ENCODE assay signal across 1 cellular context in the genomic region with DNA sequence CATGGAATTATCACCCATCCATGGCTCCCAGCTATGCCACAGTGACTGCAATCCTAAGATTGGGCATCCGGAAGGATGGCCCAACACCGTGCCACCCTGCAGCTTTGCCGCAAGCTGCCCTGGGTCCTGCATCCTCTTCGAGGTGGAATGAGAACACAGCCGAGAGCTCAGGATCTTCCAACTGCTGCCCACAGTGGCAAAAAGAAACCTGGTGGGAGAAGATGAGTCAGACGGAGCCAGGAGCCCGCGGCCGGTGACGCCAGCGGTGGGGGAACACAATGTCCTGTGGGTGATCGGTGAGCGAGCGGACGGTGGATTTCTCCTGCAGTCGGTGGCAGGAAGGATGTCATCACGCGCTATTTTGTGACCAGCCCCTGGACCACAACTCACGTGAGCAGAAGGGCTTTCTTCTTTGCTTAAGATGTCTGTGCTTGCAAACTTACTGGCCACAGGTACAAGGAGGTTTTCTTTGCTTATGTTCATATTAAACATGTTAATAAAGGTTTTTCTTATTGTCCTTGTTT.
TF ChIP-seq lines count a peak whose summit lies in the region.

No MANE protein-coding gene starts in this region.

TF ChIP-seq in HepG2, 621 proteins besides CTCF, POLR2A, EP300 and RAD21 (continued from another document and continues in another):
- TF ChIP-seq, protein P1, sequence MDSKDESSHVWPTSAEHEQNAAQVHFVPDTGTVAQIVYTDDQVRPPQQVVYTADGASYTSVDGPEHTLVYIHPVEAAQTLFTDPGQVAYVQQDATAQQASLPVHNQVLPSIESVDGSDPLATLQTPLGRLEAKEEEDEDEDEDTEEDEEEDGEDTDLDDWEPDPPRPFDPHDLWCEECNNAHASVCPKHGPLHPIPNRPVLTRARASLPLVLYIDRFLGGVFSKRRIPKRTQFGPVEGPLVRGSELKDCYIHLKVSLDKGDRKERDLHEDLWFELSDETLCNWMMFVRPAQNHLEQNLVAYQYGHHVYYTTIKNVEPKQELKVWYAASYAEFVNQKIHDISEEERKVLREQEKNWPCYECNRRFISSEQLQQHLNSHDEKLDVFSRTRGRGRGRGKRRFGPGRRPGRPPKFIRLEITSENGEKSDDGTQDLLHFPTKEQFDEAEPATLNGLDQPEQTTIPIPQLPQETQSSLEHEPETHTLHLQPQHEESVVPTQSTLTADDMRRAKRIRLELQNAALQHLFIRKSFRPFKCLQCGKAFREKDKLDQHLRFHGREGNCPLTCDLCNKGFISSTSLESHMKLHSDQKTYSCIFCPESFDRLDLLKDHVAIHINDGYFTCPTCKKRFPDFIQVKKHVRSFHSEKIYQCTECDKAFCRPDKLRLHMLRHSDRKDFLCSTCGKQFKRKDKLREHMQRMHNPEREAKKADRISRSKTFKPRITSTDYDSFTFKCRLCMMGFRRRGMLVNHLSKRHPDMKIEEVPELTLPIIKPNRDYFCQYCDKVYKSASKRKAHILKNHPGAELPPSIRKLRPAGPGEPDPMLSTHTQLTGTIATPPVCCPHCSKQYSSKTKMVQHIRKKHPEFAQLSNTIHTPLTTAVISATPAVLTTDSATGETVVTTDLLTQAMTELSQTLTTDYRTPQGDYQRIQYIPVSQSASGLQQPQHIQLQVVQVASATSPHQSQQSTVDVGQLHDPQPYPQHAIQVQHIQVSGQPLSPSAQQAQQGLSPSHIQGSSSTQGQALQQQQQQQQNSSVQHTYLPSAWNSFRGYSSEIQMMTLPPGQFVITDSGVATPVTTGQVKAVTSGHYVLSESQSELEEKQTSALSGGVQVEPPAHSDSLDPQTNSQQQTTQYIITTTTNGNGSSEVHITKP (CRISPR knock-in tag; IDR thresholded peaks at IDR 0.05; ENCODE audit: low read depth), result no peak
- TF ChIP-seq, protein P2, sequence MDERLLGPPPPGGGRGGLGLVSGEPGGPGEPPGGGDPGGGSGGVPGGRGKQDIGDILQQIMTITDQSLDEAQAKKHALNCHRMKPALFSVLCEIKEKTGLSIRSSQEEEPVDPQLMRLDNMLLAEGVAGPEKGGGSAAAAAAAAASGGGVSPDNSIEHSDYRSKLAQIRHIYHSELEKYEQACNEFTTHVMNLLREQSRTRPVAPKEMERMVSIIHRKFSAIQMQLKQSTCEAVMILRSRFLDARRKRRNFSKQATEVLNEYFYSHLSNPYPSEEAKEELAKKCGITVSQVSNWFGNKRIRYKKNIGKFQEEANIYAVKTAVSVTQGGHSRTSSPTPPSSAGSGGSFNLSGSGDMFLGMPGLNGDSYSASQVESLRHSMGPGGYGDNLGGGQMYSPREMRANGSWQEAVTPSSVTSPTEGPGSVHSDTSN (CRISPR knock-in tag; IDR thresholded peaks at IDR 0.05), result no peak
- TF ChIP-seq, protein P3, sequence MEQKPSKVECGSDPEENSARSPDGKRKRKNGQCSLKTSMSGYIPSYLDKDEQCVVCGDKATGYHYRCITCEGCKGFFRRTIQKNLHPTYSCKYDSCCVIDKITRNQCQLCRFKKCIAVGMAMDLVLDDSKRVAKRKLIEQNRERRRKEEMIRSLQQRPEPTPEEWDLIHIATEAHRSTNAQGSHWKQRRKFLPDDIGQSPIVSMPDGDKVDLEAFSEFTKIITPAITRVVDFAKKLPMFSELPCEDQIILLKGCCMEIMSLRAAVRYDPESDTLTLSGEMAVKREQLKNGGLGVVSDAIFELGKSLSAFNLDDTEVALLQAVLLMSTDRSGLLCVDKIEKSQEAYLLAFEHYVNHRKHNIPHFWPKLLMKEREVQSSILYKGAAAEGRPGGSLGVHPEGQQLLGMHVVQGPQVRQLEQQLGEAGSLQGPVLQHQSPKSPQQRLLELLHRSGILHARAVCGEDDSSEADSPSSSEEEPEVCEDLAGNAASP (CRISPR knock-in tag; IDR thresholded peaks at IDR 0.05; ENCODE audit: borderline replicate concordance), result 0 out of 2 replicates have a peak, but pooled peaks have one; percentile 9
- TF ChIP-seq RFX5 (IDR thresholded peaks at IDR 0.05; ENCODE audit: low read depth, low read length) (no peak), MIXL1 (CRISPR knock-in tag; IDR thresholded peaks at IDR 0.05) (0 out of 2 replicates have a peak, but pooled peaks have one; percentile 18), ZNF562 (CRISPR knock-in tag; IDR thresholded peaks at IDR 0.05; ENCODE audit: borderline replicate concordance) (no peak), ELF4 (CRISPR knock-in tag; IDR thresholded peaks at IDR 0.05; ENCODE audit: borderline replicate concordance) (no peak), SP1 (IDR thresholded peaks at IDR 0.05) (no peak), SP1 (CRISPR knock-in tag; IDR thresholded peaks at IDR 0.05) (0 out of 2 replicates have a peak, but pooled peaks have one; percentile 17), NFYB (CRISPR knock-in tag; IDR thresholded peaks at IDR 0.05) (peak; percentile 26; the same call in 1 of the 2 replicates), FOXO1 (CRISPR knock-in tag; IDR thresholded peaks at IDR 0.05) (0 out of 2 replicates have a peak, but pooled peaks have one; percentile 20), PLRG1 (conservative IDR thresholded peaks at IDR 0.05) (no peak), AHR (CRISPR knock-in tag; IDR thresholded peaks at IDR 0.05) (peak; percentile 65; the same call in 1 of the 2 replicates), CREB1 (IDR thresholded peaks at IDR 0.05) (0 out of 2 replicates have a peak, but pooled peaks have one; percentile 6), CREB1 (CRISPR knock-in tag; IDR thresholded peaks at IDR 0.05) (no peak), ETV5 (CRISPR knock-in tag; IDR thresholded peaks at IDR 0.05; ENCODE audit: borderline replicate concordance) (peak; percentile 4; the same call in 1 of the 2 replicates), ZBTB7B (CRISPR knock-in tag; IDR thresholded peaks at IDR 0.05) (0 out of 2 replicates have a peak, but pooled peaks have one; percentile 10), BHLHE40 (IDR thresholded peaks at IDR 0.05; ENCODE audit: low read length) (peak; percentile 87), RBM39 (IDR thresholded peaks at IDR 0.05; ENCODE audit: low read depth, low read length, poor library complexity, severe bottlenecking) (no peak), NFATC3 (CRISPR knock-in tag; IDR thresholded peaks at IDR 0.05) (no peak), GATAD2A (CRISPR knock-in tag; IDR thresholded peaks at IDR 0.05) (peak; percentile 8; the same call in 1 of the 2 replicates), ELF3 (CRISPR knock-in tag; IDR thresholded peaks at IDR 0.05) (peak; percentile 7; the same call in 1 of the 2 replicates), THAP11 (CRISPR knock-in tag; IDR thresholded peaks at IDR 0.05) (0 out of 2 replicates have a peak, but pooled peaks have one; percentile 17), PRPF4 (IDR thresholded peaks at IDR 0.05; ENCODE audit: low read depth, low read length, poor library complexity, severe bottlenecking) (peak; percentile 29), HNRNPL (IDR thresholded peaks at IDR 0.05; ENCODE audit: low read depth, low read length) (0 out of 2 replicates have a peak, but pooled peaks have one; percentile 16), ZNF605 (CRISPR knock-in tag; IDR thresholded peaks at IDR 0.05) (no peak), RARG (CRISPR knock-in tag; IDR thresholded peaks at IDR 0.05; ENCODE audit: low read depth) (no peak), HOXA7 (CRISPR knock-in tag; IDR thresholded peaks at IDR 0.05) (no peak), EEA1 (CRISPR knock-in tag; IDR thresholded peaks at IDR 0.05; ENCODE audit: borderline replicate concordance) (no peak)
- TF ChIP-seq, protein P4, sequence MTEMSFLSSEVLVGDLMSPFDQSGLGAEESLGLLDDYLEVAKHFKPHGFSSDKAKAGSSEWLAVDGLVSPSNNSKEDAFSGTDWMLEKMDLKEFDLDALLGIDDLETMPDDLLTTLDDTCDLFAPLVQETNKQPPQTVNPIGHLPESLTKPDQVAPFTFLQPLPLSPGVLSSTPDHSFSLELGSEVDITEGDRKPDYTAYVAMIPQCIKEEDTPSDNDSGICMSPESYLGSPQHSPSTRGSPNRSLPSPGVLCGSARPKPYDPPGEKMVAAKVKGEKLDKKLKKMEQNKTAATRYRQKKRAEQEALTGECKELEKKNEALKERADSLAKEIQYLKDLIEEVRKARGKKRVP (CRISPR knock-in tag; IDR thresholded peaks at IDR 0.05), result 0 out of 4 replicates have a peak, but pooled peaks of 1 of the 2 experiments have one; percentile 37
- TF ChIP-seq, protein P5, sequence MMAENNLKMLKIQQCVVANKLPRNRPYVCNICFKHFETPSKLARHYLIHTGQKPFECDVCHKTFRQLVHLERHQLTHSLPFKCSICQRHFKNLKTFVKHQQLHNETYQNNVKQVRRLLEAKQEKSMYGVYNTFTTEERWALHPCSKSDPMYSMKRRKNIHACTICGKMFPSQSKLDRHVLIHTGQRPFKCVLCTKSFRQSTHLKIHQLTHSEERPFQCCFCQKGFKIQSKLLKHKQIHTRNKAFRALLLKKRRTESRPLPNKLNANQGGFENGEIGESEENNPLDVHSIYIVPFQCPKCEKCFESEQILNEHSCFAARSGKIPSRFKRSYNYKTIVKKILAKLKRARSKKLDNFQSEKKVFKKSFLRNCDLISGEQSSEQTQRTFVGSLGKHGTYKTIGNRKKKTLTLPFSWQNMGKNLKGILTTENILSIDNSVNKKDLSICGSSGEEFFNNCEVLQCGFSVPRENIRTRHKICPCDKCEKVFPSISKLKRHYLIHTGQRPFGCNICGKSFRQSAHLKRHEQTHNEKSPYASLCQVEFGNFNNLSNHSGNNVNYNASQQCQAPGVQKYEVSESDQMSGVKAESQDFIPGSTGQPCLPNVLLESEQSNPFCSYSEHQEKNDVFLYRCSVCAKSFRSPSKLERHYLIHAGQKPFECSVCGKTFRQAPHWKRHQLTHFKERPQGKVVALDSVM (CRISPR knock-in tag; IDR thresholded peaks at IDR 0.05), result no peak
- TF ChIP-seq, protein P6, sequence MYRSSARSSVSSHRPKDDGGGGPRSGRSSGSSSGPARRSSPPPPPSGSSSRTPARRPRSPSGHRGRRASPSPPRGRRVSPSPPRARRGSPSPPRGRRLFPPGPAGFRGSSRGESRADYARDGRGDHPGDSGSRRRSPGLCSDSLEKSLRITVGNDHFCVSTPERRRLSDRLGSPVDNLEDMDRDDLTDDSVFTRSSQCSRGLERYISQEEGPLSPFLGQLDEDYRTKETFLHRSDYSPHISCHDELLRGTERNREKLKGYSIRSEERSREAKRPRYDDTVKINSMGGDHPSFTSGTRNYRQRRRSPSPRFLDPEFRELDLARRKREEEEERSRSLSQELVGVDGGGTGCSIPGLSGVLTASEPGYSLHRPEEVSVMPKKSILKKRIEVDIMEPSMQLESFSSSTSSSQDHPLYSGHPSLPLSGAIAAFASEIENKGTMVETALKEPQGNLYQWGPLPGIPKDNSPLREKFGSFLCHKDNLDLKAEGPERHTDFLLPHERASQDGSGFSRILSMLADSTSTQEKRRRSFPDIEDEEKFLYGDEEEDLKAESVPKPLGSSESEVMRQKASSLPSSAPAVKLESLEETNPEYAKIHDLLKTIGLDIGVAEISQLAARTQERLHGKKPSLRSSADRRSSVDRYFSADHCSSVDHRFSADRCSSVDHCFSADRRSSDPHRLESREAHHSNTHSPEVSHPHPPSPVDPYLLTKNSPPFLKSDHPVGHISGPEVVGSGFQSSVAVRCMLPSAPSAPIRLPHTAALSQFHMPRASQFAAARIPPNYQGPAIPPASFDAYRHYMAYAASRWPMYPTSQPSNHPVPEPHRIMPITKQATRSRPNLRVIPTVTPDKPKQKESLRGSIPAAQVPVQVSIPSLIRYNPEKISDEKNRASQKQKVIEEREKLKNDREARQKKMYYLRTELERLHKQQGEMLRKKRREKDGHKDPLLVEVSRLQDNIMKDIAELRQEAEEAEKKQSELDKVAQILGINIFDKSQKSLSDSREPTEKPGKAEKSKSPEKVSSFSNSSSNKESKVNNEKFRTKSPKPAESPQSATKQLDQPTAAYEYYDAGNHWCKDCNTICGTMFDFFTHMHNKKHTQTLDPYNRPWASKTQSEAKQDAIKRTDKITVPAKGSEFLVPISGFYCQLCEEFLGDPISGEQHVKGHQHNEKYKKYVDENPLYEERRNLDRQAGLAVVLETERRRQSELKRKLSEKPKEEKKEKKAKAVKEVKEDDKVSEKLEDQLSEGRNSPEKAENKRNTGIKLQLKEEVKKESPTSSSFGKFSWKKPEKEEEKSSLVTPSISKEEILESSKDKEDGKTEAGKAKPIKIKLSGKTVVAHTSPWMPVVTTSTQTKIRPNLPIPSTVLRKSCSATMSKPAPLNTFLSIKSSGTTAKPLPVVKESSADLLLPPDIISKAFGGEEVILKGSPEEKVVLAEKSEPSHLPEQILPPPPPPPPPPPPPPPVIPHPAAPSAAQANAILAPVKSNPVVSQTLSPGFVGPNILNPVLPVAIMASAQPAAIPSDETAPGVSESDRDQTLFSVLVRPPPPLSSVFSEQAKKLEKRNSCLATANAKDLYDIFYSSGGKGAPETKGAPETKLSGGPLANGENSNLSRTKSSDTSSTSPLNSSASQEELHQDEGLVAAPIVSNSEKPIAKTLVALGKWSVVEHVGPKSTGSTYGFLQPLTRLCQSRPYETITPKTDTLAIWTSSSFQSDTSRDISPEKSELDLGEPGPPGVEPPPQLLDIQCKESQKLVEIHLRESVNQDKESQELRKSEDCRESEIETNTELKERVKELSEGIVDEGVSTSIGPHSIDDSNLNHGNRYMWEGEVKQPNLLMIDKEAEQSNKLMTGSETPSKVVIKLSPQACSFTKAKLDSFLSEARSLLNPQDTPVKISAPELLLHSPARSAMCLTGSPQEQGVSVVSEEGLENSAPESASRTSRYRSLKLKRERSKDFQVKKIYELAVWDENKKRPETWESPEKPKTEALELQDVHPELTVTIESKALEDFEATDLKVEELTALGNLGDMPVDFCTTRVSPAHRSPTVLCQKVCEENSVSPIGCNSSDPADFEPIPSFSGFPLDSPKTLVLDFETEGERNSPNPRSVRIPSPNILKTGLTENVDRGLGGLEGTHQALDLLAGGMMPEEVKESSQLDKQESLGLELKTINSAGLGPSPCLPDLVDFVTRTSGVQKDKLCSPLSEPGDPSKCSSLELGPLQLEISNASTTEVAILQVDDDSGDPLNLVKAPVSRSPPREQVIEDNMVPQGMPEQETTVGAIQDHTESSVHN (CRISPR knock-in tag; IDR thresholded peaks at IDR 0.05), result 0 out of 2 replicates have a peak, but pooled peaks have one; percentile 4
- TF ChIP-seq, protein P7, sequence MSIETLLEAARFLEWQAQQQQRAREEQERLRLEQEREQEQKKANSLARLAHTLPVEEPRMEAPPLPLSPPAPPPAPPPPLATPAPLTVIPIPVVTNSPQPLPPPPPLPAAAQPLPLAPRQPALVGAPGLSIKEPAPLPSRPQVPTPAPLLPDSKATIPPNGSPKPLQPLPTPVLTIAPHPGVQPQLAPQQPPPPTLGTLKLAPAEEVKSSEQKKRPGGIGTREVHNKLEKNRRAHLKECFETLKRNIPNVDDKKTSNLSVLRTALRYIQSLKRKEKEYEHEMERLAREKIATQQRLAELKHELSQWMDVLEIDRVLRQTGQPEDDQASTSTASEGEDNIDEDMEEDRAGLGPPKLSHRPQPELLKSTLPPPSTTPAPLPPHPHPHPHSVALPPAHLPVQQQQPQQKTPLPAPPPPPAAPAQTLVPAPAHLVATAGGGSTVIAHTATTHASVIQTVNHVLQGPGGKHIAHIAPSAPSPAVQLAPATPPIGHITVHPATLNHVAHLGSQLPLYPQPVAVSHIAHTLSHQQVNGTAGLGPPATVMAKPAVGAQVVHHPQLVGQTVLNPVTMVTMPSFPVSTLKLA (IDR thresholded peaks at IDR 0.05), result no peak
- TF ChIP-seq, protein P8, sequence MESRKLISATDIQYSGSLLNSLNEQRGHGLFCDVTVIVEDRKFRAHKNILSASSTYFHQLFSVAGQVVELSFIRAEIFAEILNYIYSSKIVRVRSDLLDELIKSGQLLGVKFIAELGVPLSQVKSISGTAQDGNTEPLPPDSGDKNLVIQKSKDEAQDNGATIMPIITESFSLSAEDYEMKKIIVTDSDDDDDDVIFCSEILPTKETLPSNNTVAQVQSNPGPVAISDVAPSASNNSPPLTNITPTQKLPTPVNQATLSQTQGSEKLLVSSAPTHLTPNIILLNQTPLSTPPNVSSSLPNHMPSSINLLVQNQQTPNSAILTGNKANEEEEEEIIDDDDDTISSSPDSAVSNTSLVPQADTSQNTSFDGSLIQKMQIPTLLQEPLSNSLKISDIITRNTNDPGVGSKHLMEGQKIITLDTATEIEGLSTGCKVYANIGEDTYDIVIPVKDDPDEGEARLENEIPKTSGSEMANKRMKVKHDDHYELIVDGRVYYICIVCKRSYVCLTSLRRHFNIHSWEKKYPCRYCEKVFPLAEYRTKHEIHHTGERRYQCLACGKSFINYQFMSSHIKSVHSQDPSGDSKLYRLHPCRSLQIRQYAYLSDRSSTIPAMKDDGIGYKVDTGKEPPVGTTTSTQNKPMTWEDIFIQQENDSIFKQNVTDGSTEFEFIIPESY (CRISPR knock-in tag; IDR thresholded peaks at IDR 0.05), result peak; percentile 88; the same call in 1 of the 2 replicates
